18 cellular contexts compared by ENCODE assay signal in genomic region chr20:61067221-61067620, GRCh38.
A peak's percentile ranks its signal among the peaks of the same experiment; 100 is the strongest.
DNase-seq lines count a peak whose midpoint lies in the region; ATAC-seq and TF ChIP-seq lines count a peak whose summit lies in the region.
"Had no signal": no experiment of that assay in that cellular context is flagged by ENCODE, and none has a peak within 500 bp of the region (broad histone marks: within the 10 kb centered on the region; RNA-seq: fewer than 3 reads in every experiment).

No MANE protein-coding gene starts in this region.

- H4K8ac ChIP-seq in neuronal stem cell (ENCODE audit: low read depth, low read length), result no peak overlapping the region

- CTCF ChIA-PET in CD8-positive, alpha-beta memory T cell (lab: Charles Lee), result no interaction called here

- H2BK15ac ChIP-seq in neuronal stem cell (ENCODE audit: low read length), result no peak overlapping the region

- H3K79me2 ChIP-seq in OCI-LY3 (ENCODE audit: low read length), result no peaks in the 10 kb centered on the region

- intact Hi-C loops in tibial artery (cut with DNase I; ENCODE audit: low total_unique reads), result no loop called here

- H3K36me3 ChIP-seq in OCI-LY3 (replicated peaks; ENCODE audit: low read depth, low read length), result no peaks in the 10 kb centered on the region
- H3K36me3 ChIP-seq in neuronal stem cell (replicated peaks in 1 of 2; ENCODE audit: control insufficient read depth in 2 of 2, insufficient read depth in 2 of 2, low read length in 2 of 2), result no peaks in the 10 kb centered on the region
- no peaks in the 10 kb centered on the region for H3K36me3 ChIP-seq in CD8-positive, alpha-beta memory T cell (ENCODE audit: insufficient read depth, low read length)
- H3K36me3 ChIP-seq in tibial artery, result no peaks in the 10 kb centered on the region
- H3K36me3 ChIP-seq: BE2C, BLaER1 had no signal

- H2BK12ac ChIP-seq in neuronal stem cell (ENCODE audit: low read length), result no peak overlapping the region

- peaks cover 18% of the 10 kb centered on the region for H3K4me1 ChIP-seq in OCI-LY3 (ENCODE audit: low read length)
- H3K4me1 ChIP-seq in neuronal stem cell (ENCODE audit: control insufficient read depth in 2 of 2, insufficient read depth in 1 of 2, low read depth in 1 of 2, low read length in 2 of 2), result peaks cover 0 to 1% of the 10 kb centered on the region in 2 donors
- no peaks in the 10 kb centered on the region for H3K4me1 ChIP-seq in CD8-positive, alpha-beta memory T cell (ENCODE audit: insufficient read depth, low read length)
- no peaks in the 10 kb centered on the region for H3K4me1 ChIP-seq in tibial artery
- H3K4me1 ChIP-seq: BE2C had no signal

- H3K9me3 ChIP-seq in OCI-LY3 (ENCODE audit: insufficient read depth, low read length) (no peaks in the 10 kb centered on the region), neuronal stem cell (replicated peaks in 1 of 2; ENCODE audit: control insufficient read depth in 2 of 2, insufficient read depth in 1 of 2, low read depth in 1 of 2, low read length in 2 of 2) (no peaks in the 10 kb centered on the region), tibial artery (no peaks in the 10 kb centered on the region)
- no peaks in the 10 kb centered on the region for H3K9me3 ChIP-seq in CD8-positive, alpha-beta memory T cell (ENCODE audit: low read length)
- H3K9me3 ChIP-seq: BE2C, BLaER1, Caco-2 had no signal

- H3K18ac ChIP-seq in neuronal stem cell (ENCODE audit: low read length), result peak overlapping the region; percentile 59

- TF ChIP-seq CTCF in OCI-LY3 (IDR thresholded peaks at IDR 0.05; ENCODE audit: low read depth, low read length) (no peak), tibial artery (IDR thresholded peaks at IDR 0.05) (no peak)

- no peaks in the 10 kb centered on the region for H3K27me3 Mint-ChIP-seq in stimulated activated naive B cell treated with anti-CD40 and anti-IgM and Interleukin-4, amounts not matched to agents 10 μg/mL and 1 μg/mL and 100 μg/mL, for 72 hours
- no peaks in the 10 kb centered on the region for H3K27me3 Mint-ChIP-seq in CD8-positive, alpha-beta memory T cell
- peaks cover 0 to 8% (median 0%) of the 10 kb centered on the region in 5 donors for H3K27me3 Mint-ChIP-seq in naive thymus-derived CD8-positive, alpha-beta T cell
- H3K27me3 Mint-ChIP-seq: CD4-positive, alpha-beta memory T cell; CD4-positive, CD25-positive, alpha-beta regulatory T cell had no signal

- peaks cover 6 to 16% of the 10 kb centered on the region in 2 donors for H3K9me3 Mint-ChIP-seq in stimulated activated naive B cell treated with anti-CD40 and anti-IgM and Interleukin-4, amounts not matched to agents 10 μg/mL and 1 μg/mL and 100 μg/mL, for 72 hours
- peaks cover 0 to 4% (median 0%) of the 10 kb centered on the region in 5 donors for H3K9me3 Mint-ChIP-seq in CD8-positive, alpha-beta memory T cell
- no peaks in the 10 kb centered on the region for H3K9me3 Mint-ChIP-seq in naive thymus-derived CD8-positive, alpha-beta T cell

- H3K27me3 ChIP-seq in OCI-LY3 (ENCODE audit: low read depth, low read length) (peaks cover 7% of the 10 kb centered on the region; the same call in 1 of the 2 replicates), neuronal stem cell (ENCODE audit: control insufficient read depth in 3 of 3, insufficient read depth in 3 of 3, low read depth in 1 of 3, low read length in 3 of 3) (peaks cover 0 to 6% (median 0%) of the 10 kb centered on the region in 3 experiments), tibial artery (no peaks in the 10 kb centered on the region)
- no peaks in the 10 kb centered on the region for H3K27me3 ChIP-seq in CD8-positive, alpha-beta memory T cell (ENCODE audit: insufficient read depth, low read length, poor library complexity, severe bottlenecking)
- H3K27me3 ChIP-seq: BE2C, BLaER1 had no signal

- H2BK5ac ChIP-seq in neuronal stem cell (ENCODE audit: low read length), result no peak overlapping the region

- ATAC-seq in stimulated activated naive B cell treated with anti-CD40 and anti-IgM and Interleukin-4, amounts not matched to agents 10 μg/mL and 1 μg/mL and 100 μg/mL, for 72 hours (replicated peaks), result peak; percentile 33 to 55
- ATAC-seq in naive thymus-derived CD8-positive, alpha-beta T cell, result no peak

- no peak overlapping the region for H3K4me3 Mint-ChIP-seq in stimulated activated naive B cell treated with anti-CD40 and anti-IgM and Interleukin-4, amounts not matched to agents 10 μg/mL and 1 μg/mL and 100 μg/mL, for 72 hours
- no peak overlapping the region for H3K4me3 Mint-ChIP-seq in CD8-positive, alpha-beta memory T cell
- no peak overlapping the region for H3K4me3 Mint-ChIP-seq in naive thymus-derived CD8-positive, alpha-beta T cell
- H3K4me3 Mint-ChIP-seq: CD14-positive monocyte; CD4-positive, alpha-beta memory T cell; CD4-positive, CD25-positive, alpha-beta regulatory T cell had no signal

- H3K4me3 ChIP-seq in OCI-LY3 (ENCODE audit: low read length), result no peak overlapping the region
- no peak overlapping the region for H3K4me3 ChIP-seq in neuronal stem cell (ENCODE audit: low read length in 2 of 2)
- H3K4me3 ChIP-seq in CD8-positive, alpha-beta memory T cell (ENCODE audit: low read length), result no peak overlapping the region
- no peak overlapping the region for H3K4me3 ChIP-seq in tibial artery
- H3K4me3 ChIP-seq: BLaER1 had no signal

- no peak overlapping the region for H2AFZ ChIP-seq in OCI-LY3 (ENCODE audit: low read depth, low read length)
- no peak overlapping the region for H2AFZ ChIP-seq in neuronal stem cell (ENCODE audit: low read length)

- H2AK5ac ChIP-seq in neuronal stem cell (ENCODE audit: low read depth, low read length), result no peak overlapping the region

- no peaks in the 10 kb centered on the region for H3K36me3 Mint-ChIP-seq in stimulated activated naive B cell treated with anti-CD40 and anti-IgM and Interleukin-4, amounts not matched to agents 10 μg/mL and 1 μg/mL and 100 μg/mL, for 72 hours
- no peaks in the 10 kb centered on the region for H3K36me3 Mint-ChIP-seq in CD8-positive, alpha-beta memory T cell
- H3K36me3 Mint-ChIP-seq in naive thymus-derived CD8-positive, alpha-beta T cell, result no peaks in the 10 kb centered on the region
- H3K36me3 Mint-ChIP-seq: CD14-positive monocyte; CD4-positive, alpha-beta memory T cell; CD4-positive, CD25-positive, alpha-beta regulatory T cell had no signal

- H2BK120ac ChIP-seq in neuronal stem cell (ENCODE audit: low read depth, low read length), result no peak overlapping the region

- H3K4me2 ChIP-seq in OCI-LY3 (ENCODE audit: low read length) (peak overlapping the region; percentile 61), neuronal stem cell (ENCODE audit: insufficient read depth, low read length, poor library complexity, severe bottlenecking) (no peak overlapping the region)
- H3K4me2 ChIP-seq: BLaER1 had no signal

- H3K9ac ChIP-seq in OCI-LY3 (ENCODE audit: low read length) (no peak overlapping the region), neuronal stem cell (ENCODE audit: low read depth, low read length, poor library complexity) (no peak overlapping the region)
- H3K9ac ChIP-seq: BLaER1 had no signal

- no peaks in the 10 kb centered on the region for H4K20me1 ChIP-seq in OCI-LY3 (ENCODE audit: insufficient read depth, low read length)
- H4K20me1 ChIP-seq: BLaER1 had no signal

- no peak overlapping the region for H3K14ac ChIP-seq in neuronal stem cell (ENCODE audit: low read length)

- H4K91ac ChIP-seq in neuronal stem cell (ENCODE audit: low read depth, low read length, poor library complexity), result no peak overlapping the region

- H3K27ac Mint-ChIP-seq in stimulated activated naive B cell treated with anti-CD40 and anti-IgM and Interleukin-4, amounts not matched to agents 10 μg/mL and 1 μg/mL and 100 μg/mL, for 72 hours, result no peak overlapping the region
- no peak overlapping the region for H3K27ac Mint-ChIP-seq in CD8-positive, alpha-beta memory T cell
- no peak overlapping the region for H3K27ac Mint-ChIP-seq in naive thymus-derived CD8-positive, alpha-beta T cell
- H3K27ac Mint-ChIP-seq: CD4-positive, alpha-beta memory T cell; CD4-positive, CD25-positive, alpha-beta regulatory T cell had no signal

- H3K79me1 ChIP-seq in neuronal stem cell (ENCODE audit: low read depth, low read length), result no peaks in the 10 kb centered on the region

- no peaks in the 10 kb centered on the region for H3K4me1 Mint-ChIP-seq in stimulated activated naive B cell treated with anti-CD40 and anti-IgM and Interleukin-4, amounts not matched to agents 10 μg/mL and 1 μg/mL and 100 μg/mL, for 72 hours
- no peaks in the 10 kb centered on the region for H3K4me1 Mint-ChIP-seq in CD8-positive, alpha-beta memory T cell
- peaks cover 0 to 3% (median 0%) of the 10 kb centered on the region in 4 donors for H3K4me1 Mint-ChIP-seq in naive thymus-derived CD8-positive, alpha-beta T cell
- H3K4me1 Mint-ChIP-seq: CD14-positive monocyte; CD4-positive, alpha-beta memory T cell; CD4-positive, CD25-positive, alpha-beta regulatory T cell had no signal

- H3K4ac ChIP-seq in neuronal stem cell (ENCODE audit: low read length), result no peak overlapping the region

- POLR2A ChIA-PET in CD8-positive, alpha-beta memory T cell (lab: Charles Lee), result no interaction called here
- POLR2A ChIA-PET in naive thymus-derived CD8-positive, alpha-beta T cell (lab: Charles Lee), result no interaction called here

- no CpG with 5 or more reads among the region's 9 CpGs for WGBS in neuronal stem cell (ENCODE audit: extremely low coverage in 2 of 2, insufficient read length in 2 of 2, insufficient replicate concordance in 1 of 2), 2 donors

- DNase-seq in neuronal stem cell (ENCODE audit: low spot score) (no peak), tibial artery (no peak)
- DNase-seq in stimulated activated naive B cell treated with anti-CD40 and anti-IgM and Interleukin-4, amounts not matched to agents 10 μg/mL and 1 μg/mL and 100 μg/mL, for 72 hours, result no peak
- DNase-seq in CD8-positive, alpha-beta memory T cell, result no peak
- DNase-seq in naive thymus-derived CD8-positive, alpha-beta T cell, result no peak
- DNase-seq: 8988T; ACHN; BE2C; C1 segment of cervical spinal cord; Caco-2; Calu3; CD4-positive, alpha-beta memory T cell; CD4-positive, CD25-positive, alpha-beta regulatory T cell; DMS79 treated with DMSO at 0.1 percent for 48 hours; GF-D8 had no signal

- no peak overlapping the region for H3K23ac ChIP-seq in neuronal stem cell (ENCODE audit: low read depth, low read length, poor library complexity)

- H3K27ac ChIP-seq in OCI-LY3 (ENCODE audit: low read length) (no peak overlapping the region), neuronal stem cell (replicated peaks; ENCODE audit: low read length) (no peak overlapping the region), tibial artery (no peak overlapping the region)
- no peak overlapping the region for H3K27ac ChIP-seq in CD8-positive, alpha-beta memory T cell (ENCODE audit: low read depth, low read length)
- H3K27ac ChIP-seq: BLaER1 had no signal

Comparison
In these comparisons a context has a peak if more than half of its experiments do, and no peak if none do; other contexts are left out.
1. ATAC-seq: peak in stimulated activated naive B cell treated with anti-CD40 and anti-IgM and Interleukin-4, amounts not matched to agents 10 μg/mL and 1 μg/mL and 100 μg/mL, for 72 hours (2 of 2); none in naive thymus-derived CD8-positive, alpha-beta T cell (0 of 2).